ENCODE assay signal across 26 cellular contexts in genomic region chrX:148624951-148625350, GRCh38.
DNase-seq lines count a peak whose midpoint lies in the region; ATAC-seq and TF ChIP-seq lines count a peak whose summit lies in the region.
"Had no signal": no experiment of that assay in that cellular context is flagged by ENCODE, and none has a peak within 500 bp of the region (broad histone marks: within the 10 kb centered on the region; RNA-seq: fewer than 3 reads in every experiment).

No MANE protein-coding gene starts in this region.

- no peak overlapping the region for H3K4ac ChIP-seq in neuronal stem cell (ENCODE audit: low read length)

- WGBS in neuronal stem cell (ENCODE audit: extremely low coverage in 2 of 2, insufficient read length in 2 of 2, insufficient replicate concordance in 1 of 2), 2 donors = no CpG with 5 or more reads among the region's 1 CpG

- TF ChIP-seq CTCF in nephron progenitor cell (IDR thresholded peaks at IDR 0.05) = no peak

- no peaks in the 10 kb centered on the region for H3K9me3 ChIP-seq in Karpas-422 (ENCODE audit: low read length)
- H3K9me3 ChIP-seq in neuronal stem cell (replicated peaks in 1 of 2; ENCODE audit: control insufficient read depth in 2 of 2, insufficient read depth in 1 of 2, low read depth in 1 of 2, low read length in 2 of 2) = no peaks in the 10 kb centered on the region
- H3K9me3 ChIP-seq: A549 had no signal

- H2AFZ ChIP-seq in Karpas-422 (ENCODE audit: low read length) = no peak overlapping the region
- H2AFZ ChIP-seq in neuronal stem cell (ENCODE audit: low read length) = no peak overlapping the region

- no peak overlapping the region for H3K23ac ChIP-seq in neuronal stem cell (ENCODE audit: low read depth, low read length, poor library complexity)

- no peak overlapping the region for H3K27ac Mint-ChIP-seq in nephron progenitor cell
- H3K27ac Mint-ChIP-seq: B cell; CD14-positive monocyte; CD4-positive, alpha-beta memory T cell; CD4-positive, CD25-positive, alpha-beta regulatory T cell; CD8-positive, alpha-beta memory T cell had no signal

- peaks cover 88% of the 10 kb centered on the region for H3K79me2 ChIP-seq in Karpas-422 (ENCODE audit: low read length)

- no peak overlapping the region for H4K91ac ChIP-seq in neuronal stem cell (ENCODE audit: low read depth, low read length, poor library complexity)

- H3K14ac ChIP-seq in neuronal stem cell (ENCODE audit: low read length) = no peak overlapping the region

- no peak overlapping the region for H2BK5ac ChIP-seq in neuronal stem cell (ENCODE audit: low read length)

- H2BK15ac ChIP-seq in neuronal stem cell (ENCODE audit: low read length) = no peak overlapping the region

- H3K4me1 ChIP-seq in Karpas-422 (ENCODE audit: low read length) (peaks cover 96% of the 10 kb centered on the region), neuronal stem cell (ENCODE audit: control insufficient read depth in 2 of 2, insufficient read depth in 1 of 2, low read depth in 1 of 2, low read length in 2 of 2) (peaks cover 0 to 4% of the 10 kb centered on the region in 2 donors)
- H3K4me1 ChIP-seq: A549 had no signal

- ATAC-seq in HG03175 (IDR thresholded peaks at IDR 0.05; ENCODE audit: unreplicated experiment) = no peak
- no peak for ATAC-seq in GM21529 (IDR thresholded peaks at IDR 0.05; ENCODE audit: unreplicated experiment)
- ATAC-seq: A549, GM12878 had no signal

- H3K79me1 ChIP-seq in neuronal stem cell (ENCODE audit: low read depth, low read length) = no peaks in the 10 kb centered on the region

- H3K9ac ChIP-seq in Karpas-422 (ENCODE audit: low read length) (peak overlapping the region; percentile 62), neuronal stem cell (ENCODE audit: low read depth, low read length, poor library complexity) (no peak overlapping the region)

- no peaks in the 10 kb centered on the region for H3K9me2 ChIP-seq in Karpas-422 (replicated peaks; ENCODE audit: insufficient read depth, low read length)

- H3K4me1 Mint-ChIP-seq in nephron progenitor cell = peaks cover 10% of the 10 kb centered on the region
- H3K4me1 Mint-ChIP-seq: B cell; CD14-positive monocyte; CD4-positive, alpha-beta memory T cell; CD4-positive, CD25-positive, alpha-beta regulatory T cell; CD8-positive, alpha-beta memory T cell had no signal

- no peaks in the 10 kb centered on the region for H3K36me3 Mint-ChIP-seq in nephron progenitor cell (ENCODE audit: low read depth)
- H3K36me3 Mint-ChIP-seq: CD14-positive monocyte; CD4-positive, alpha-beta memory T cell; CD4-positive, CD25-positive, alpha-beta regulatory T cell; CD8-positive, alpha-beta memory T cell had no signal

- no peaks in the 10 kb centered on the region for H4K20me1 ChIP-seq in Karpas-422 (ENCODE audit: insufficient read depth, low read depth, low read length)

- no peak overlapping the region for H2BK12ac ChIP-seq in neuronal stem cell (ENCODE audit: low read length)

- H2AK5ac ChIP-seq in neuronal stem cell (ENCODE audit: low read depth, low read length) = no peak overlapping the region

- H3K18ac ChIP-seq in neuronal stem cell (ENCODE audit: low read length) = no peak overlapping the region

- H4K8ac ChIP-seq in neuronal stem cell (ENCODE audit: low read depth, low read length) = no peak overlapping the region

- peak overlapping the region; percentile 28 for H3K4me3 ChIP-seq in Karpas-422 (ENCODE audit: low read length)
- H3K4me3 ChIP-seq in neuronal stem cell (ENCODE audit: low read length in 2 of 2) = no peak overlapping the region
- H3K4me3 ChIP-seq: A549, GM12878 had no signal

- H3K9me3 Mint-ChIP-seq in nephron progenitor cell = peaks cover 25% of the 10 kb centered on the region
- H3K9me3 Mint-ChIP-seq: CD4-positive, CD25-positive, alpha-beta regulatory T cell; CD8-positive, alpha-beta memory T cell had no signal

- H3K4me2 ChIP-seq in Karpas-422 (ENCODE audit: low read depth, low read length, poor library complexity, severe bottlenecking) = peak overlapping the region; percentile 66
- H3K4me2 ChIP-seq in neuronal stem cell (ENCODE audit: insufficient read depth, low read length, poor library complexity, severe bottlenecking) = no peak overlapping the region
- H3K4me2 ChIP-seq: A549 had no signal

- H3K36me3 ChIP-seq in Karpas-422 (ENCODE audit: insufficient read depth, low read length) = no peaks in the 10 kb centered on the region
- no peaks in the 10 kb centered on the region for H3K36me3 ChIP-seq in neuronal stem cell (replicated peaks in 1 of 2; ENCODE audit: control insufficient read depth in 2 of 2, insufficient read depth in 2 of 2, low read length in 2 of 2)

- H3K4me3 Mint-ChIP-seq in nephron progenitor cell = no peak overlapping the region
- H3K4me3 Mint-ChIP-seq: B cell; CD14-positive monocyte; CD4-positive, alpha-beta memory T cell; CD4-positive, CD25-positive, alpha-beta regulatory T cell; CD8-positive, alpha-beta memory T cell had no signal

- H2BK120ac ChIP-seq in neuronal stem cell (ENCODE audit: low read depth, low read length) = no peak overlapping the region

- DNase-seq in NCI-H82 (lab: John Stamatoyannopoulos, UW) (peak; percentile 35), NCI-H82 treated with DMSO at 0.1 percent for 48 hours (lab: John Stamatoyannopoulos, UW; ENCODE audit: unreplicated experiment) (no peak), Karpas-422 (peak; percentile 94), nephron progenitor cell (peak; percentile 1), neuronal stem cell (ENCODE audit: low spot score) (no peak), SHP77 treated with DMSO at 0.1 percent for 48 hours (lab: John Stamatoyannopoulos, UW) (no peak)
- DNase-seq: AML-193; C1 segment of cervical spinal cord; CD4-positive, alpha-beta memory T cell; CD4-positive, CD25-positive, alpha-beta regulatory T cell; CD8-positive, alpha-beta memory T cell; COR-L47; DMS 273 treated with DMSO at 0.1 percent for 48 hours; DMS153; DMS53; DMS79; DND-41; EL; GDM1 had no signal

- peak overlapping the region; percentile 94 for H3K27ac ChIP-seq in Karpas-422 (ENCODE audit: low read length)
- H3K27ac ChIP-seq in neuronal stem cell (replicated peaks; ENCODE audit: low read length) = peak overlapping the region; percentile 22
- H3K27ac ChIP-seq: 22Rv1, A549 had no signal

- H3K27me3 Mint-ChIP-seq in nephron progenitor cell (ENCODE audit: low read depth, poor library complexity) = no peaks in the 10 kb centered on the region
- H3K27me3 Mint-ChIP-seq: B cell; CD4-positive, alpha-beta memory T cell; CD4-positive, CD25-positive, alpha-beta regulatory T cell had no signal

- H3K27me3 ChIP-seq in Karpas-422 (ENCODE audit: low read length) = no peaks in the 10 kb centered on the region
- H3K27me3 ChIP-seq in neuronal stem cell (ENCODE audit: control insufficient read depth in 3 of 3, insufficient read depth in 3 of 3, low read depth in 1 of 3, low read length in 3 of 3) = peaks cover 0 to 3% (median 0%) of the 10 kb centered on the region in 3 experiments

Comparison
In these comparisons a context has a peak if more than half of its experiments do, and no peak if none do; other contexts are left out.
1. DNase-seq: peak in NCI-H82 (single experiment), Karpas-422 (single experiment) and nephron progenitor cell (single experiment); none in NCI-H82 treated with DMSO at 0.1 percent for 48 hours (single experiment), neuronal stem cell (single experiment) and SHP77 treated with DMSO at 0.1 percent for 48 hours (single experiment).